In the genomic region with DNA sequence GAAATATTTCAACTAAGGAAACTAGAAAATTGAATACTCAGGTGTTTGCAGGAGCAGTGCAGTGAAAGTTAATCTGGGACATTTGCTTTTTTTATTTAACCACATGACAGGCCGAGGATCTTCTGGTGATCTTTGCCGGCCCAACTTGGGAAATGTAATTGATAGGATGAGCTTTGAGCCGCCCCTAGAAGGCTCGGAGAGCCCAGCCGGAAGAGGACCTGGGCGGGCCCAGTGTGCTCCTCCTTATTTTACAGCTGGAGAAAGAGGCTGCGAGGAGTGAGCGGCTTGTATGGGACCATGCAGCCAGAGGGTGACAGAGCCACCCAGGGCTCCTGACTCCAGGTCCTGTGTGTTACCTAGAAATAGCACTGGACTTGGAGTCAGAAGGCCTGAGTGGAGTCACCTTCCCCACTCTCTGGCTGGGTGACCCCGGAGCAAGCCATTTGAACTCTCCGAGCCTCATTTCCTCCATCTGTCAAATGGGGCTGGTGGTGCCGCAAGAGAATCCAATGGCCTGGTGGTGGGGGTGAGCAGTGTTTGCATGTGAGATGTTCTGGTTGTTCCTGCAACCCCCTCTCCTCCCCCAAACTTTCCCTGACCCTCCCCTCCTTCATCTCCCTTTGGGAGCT, we compare ENCODE assay signal across 8 cellular contexts. TPM values are rescaled to one million over a fixed set of nuclear protein-coding genes. Genes with fewer than 3 reads are reported as not detected.
DNase-seq lines count a peak whose midpoint lies in the region; ATAC-seq and TF ChIP-seq lines count a peak whose summit lies in the region.

No MANE protein-coding gene starts in this region.

- CTCF ChIA-PET in RWPE1 (lab: Yijun Ruan, JAX), result interaction anchor here (0.6 to 1.8 kb wide), 11 partner anchors 13 to 102 kb away, joined by 3 to 6 read pairs (median 4); no protein-coding TSS in a partner anchor

- peaks cover 51% of the 10 kb centered on the region for H3K27me3 ChIP-seq in neuron (ENCODE audit: insufficient read depth, low read length)

- DNase-seq in Daoy (ENCODE audit: low read depth) (peak; percentile 46), RWPE1 (ENCODE audit: low spot score) (peak; percentile 38), fibroblast of peridontal ligament (ENCODE audit: extremely low read depth) (peak; percentile 13), NCI-H187 treated with DMSO at 0.1 percent for 48 hours (lab: John Stamatoyannopoulos, UW) (no peak)
- no peak for DNase-seq in stimulated activated CD4-positive, alpha-beta T cell treated with anti-CD3 and anti-CD28 coated beads, Interleukin-2, amount 100 ng/mL, for 24 hours

- H2AFZ ChIP-seq in neuron (ENCODE audit: low read depth, low read length), result peak overlapping the region; percentile 100

- no peak overlapping the region for H3K4me3 ChIP-seq in neuron (ENCODE audit: low read length)

- no peaks in the 10 kb centered on the region for H3K9me3 ChIP-seq in neuron (ENCODE audit: low read length)

- POLR2A ChIA-PET in RWPE1 (lab: Yijun Ruan, JAX; ENCODE audit: low non-redundant PET), result interaction anchor here (0.5 to 0.7 kb wide), 3 partner anchors 43 to 73 kb away, joined by 3 to 4 read pairs (median 3); no protein-coding TSS in a partner anchor

- H3K36me3 ChIP-seq in neuron (ENCODE audit: insufficient read depth, low read length), result no peaks in the 10 kb centered on the region

- peak overlapping the region; percentile 91 for H3K27ac ChIP-seq in RWPE1

- peaks cover 20% of the 10 kb centered on the region for H3K4me1 ChIP-seq in neuron (ENCODE audit: insufficient read depth, low read length)

- ATAC-seq in HG02870 (IDR thresholded peaks at IDR 0.05; ENCODE audit: unreplicated experiment) (no peak), HG02763 (IDR thresholded peaks at IDR 0.05; ENCODE audit: unreplicated experiment) (no peak)

- no peak for TF ChIP-seq CTCF in RWPE1 (conservative IDR thresholded peaks at IDR 0.05; ENCODE audit: low read depth)

RNA-seq across cellular contexts. Expression of a gene that starts 2.5 kb away (rescaled TPM):
- total RNA-seq in Daoy (2014; rRNA removed; shearing (Covaris generic)), result 0.97 and 2.1 TPM in 2 replicates

Comparison
In these comparisons a context has a peak if more than half of its experiments do, and no peak if none do; other contexts are left out.
1. DNase-seq: peak in Daoy (single experiment), RWPE1 (single experiment) and fibroblast of peridontal ligament (single experiment); none in NCI-H187 treated with DMSO at 0.1 percent for 48 hours (single experiment) and stimulated activated CD4-positive, alpha-beta T cell treated with anti-CD3 and anti-CD28 coated beads, Interleukin-2, amount 100 ng/mL, for 24 hours (0 of 2).